1 cellular context compared by ENCODE assay signal in genomic region chr5:169798906-169799660, GRCh38.
TF ChIP-seq lines count a peak whose summit lies in the region.

No MANE protein-coding gene starts in this region.

TF ChIP-seq in GM23338, 12 proteins besides CTCF, POLR2A, EP300 and RAD21 (continued from another document):
- no peak for TF ChIP-seq ZNF462 (CRISPR knock-in tag; IDR thresholded peaks at IDR 0.05)
- TF ChIP-seq REST (IDR thresholded peaks at IDR 0.05; ENCODE audit: unreplicated experiment) = no peak
- no peak for TF ChIP-seq JUNB (IDR thresholded peaks at IDR 0.05; ENCODE audit: unreplicated experiment)
- no peak for TF ChIP-seq STAT1 (IDR thresholded peaks at IDR 0.05; ENCODE audit: unreplicated experiment)
- TF ChIP-seq CREB1 (CRISPR knock-in tag; IDR thresholded peaks at IDR 0.05; ENCODE audit: low read depth) = no peak
- no peak for TF ChIP-seq POLR2AphosphoS5 (IDR thresholded peaks at IDR 0.05; ENCODE audit: low read depth)
- no peak for TF ChIP-seq EZH2phosphoT487 (IDR thresholded peaks at IDR 0.05; ENCODE audit: unreplicated experiment)
- TF ChIP-seq NANOG (IDR thresholded peaks at IDR 0.05; ENCODE audit: borderline replicate concordance) = no peak
- no peak for TF ChIP-seq ZNF114 (CRISPR knock-in tag; IDR thresholded peaks at IDR 0.05)
- TF ChIP-seq EZH2 (IDR thresholded peaks at IDR 0.05; ENCODE audit: low read depth, unreplicated experiment) = no peak
